In the genomic region with DNA sequence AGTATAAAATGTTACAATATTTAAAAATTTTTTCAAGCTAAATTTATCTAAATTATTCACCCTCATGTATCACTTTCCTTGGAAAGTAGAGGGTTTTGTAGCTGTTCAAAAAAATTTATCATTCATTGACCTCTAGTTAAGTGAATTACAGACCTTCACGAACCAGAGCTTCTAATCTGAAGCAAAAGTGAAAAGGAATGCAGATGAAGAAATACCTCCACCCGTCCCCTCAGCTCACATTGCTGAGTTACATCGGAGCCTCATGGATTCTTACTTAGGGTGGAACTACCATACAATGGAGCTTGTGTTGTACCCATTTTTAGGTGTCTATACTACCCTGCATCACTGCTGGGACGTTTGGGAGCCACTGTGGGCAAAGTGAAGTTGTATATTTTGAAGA, we compare ENCODE assay signal across 33 cellular contexts.
"Had no signal": no experiment of that assay in that cellular context is flagged by ENCODE, and none has a peak within 500 bp of the region (broad histone marks: within the 10 kb centered on the region; RNA-seq: fewer than 3 reads in every experiment).

No MANE protein-coding gene starts in this region.

- H3K27ac ChIP-seq: brain microvascular endothelial cell, epithelial cell of prostate, esophagus squamous epithelium, WERI-Rb-1 had no signal

- ATAC-seq: activated CD4-positive, CD25-positive, alpha-beta regulatory T cell treated with anti-CD3 and anti-CD28 coated beads, Interleukin-2, amount 50 U/mL, for 24 hours; activated CD8-positive, alpha-beta T cell treated with anti-CD3 and anti-CD28 coated beads for 36 hours; activated naive CD4-positive, alpha-beta T cell treated with anti-CD3 and anti-CD28 coated beads, Interleukin-2, amount 50 U/mL, for 72 hours; activated T-cell treated with anti-CD3 and anti-CD28 coated beads, Interleukin-2, amount 50 U/mL, for 4 hours; activated T-helper 17 cell treated with anti-CD3 and anti-CD28 coated beads, Interleukin-2, amount 50 U/mL, for 72 hours; T-helper 17 cell had no signal

- H3K9me3 ChIP-seq: esophagus squamous epithelium had no signal

- FAIRE-seq: astrocyte, bronchial epithelial cell, colon, endometrium, endothelial cell of umbilical vein, frontal cortex had no signal

- H3K4me3 ChIP-seq: esophagus squamous epithelium had no signal

- DNase-seq: activated B cell treated with CpG ODN at 0.5 μM for 24 hours; activated CD4-positive, alpha-beta T cell treated with anti-CD3 and anti-CD28 coated beads for 48 hours; activated CD4-positive, alpha-beta T cell treated with anti-CD3 and anti-CD28 coated beads, Interleukin-2, amount 50 U/mL, for 1 hour; activated CD4-positive, alpha-beta T cell treated with anti-CD3 and anti-CD28 coated beads, Interleukin-2, amount 50 U/mL, for 48 hours; activated CD8-positive, alpha-beta memory T cell treated with anti-CD3 and anti-CD28 coated beads for 24 hours; activated CD8-positive, alpha-beta T cell treated with anti-CD3 and anti-CD28 coated beads for 36 hours; activated effector memory CD4-positive, alpha-beta T cell treated with Interleukin-2 at 50 U/mL for 16 hours; activated gamma-delta T cell treated with Interleukin-2 at 50 U/mL for 16 hours; activated naive CD4-positive, alpha-beta T cell treated with anti-CD3 and anti-CD28 coated beads for 36 hours; activated naive CD8-positive, alpha-beta T cell treated with anti-CD3 and anti-CD28 coated beads, Interleukin-2, amount 10 ng/mL, durations not matched to agents 7 days and 5 days; activated T-cell treated with anti-CD3 and anti-CD28 coated beads, Interleukin-2, amount 50 U/mL, for 4 hours; amniotic stem cell; anterior cingulate cortex; brain microvascular endothelial cell; cortex of kidney; dermis blood vessel endothelial cell; effector CD4-positive, alpha-beta T cell; esophagus squamous epithelium; head of caudate nucleus; T-helper 1 cell; T-helper 17 cell; T1000; WERI-Rb-1 had no signal

- H3K36me3 ChIP-seq: brain microvascular endothelial cell, esophagus squamous epithelium, WERI-Rb-1 had no signal

- H3K27me3 ChIP-seq: brain microvascular endothelial cell, esophagus squamous epithelium had no signal
